ENCODE assay signal across 17 cellular contexts in genomic region chr5:79499640-79500273, GRCh38.
"Had no signal": no experiment of that assay in that cellular context is flagged by ENCODE, and none has a peak within 500 bp of the region (broad histone marks: within the 10 kb centered on the region; RNA-seq: fewer than 3 reads in every experiment).

No MANE protein-coding gene starts in this region.

- H3K4me2 ChIP-seq: hepatocyte had no signal

- FAIRE-seq: TTC549, urothelium cell line had no signal

- DNase-seq: activated CD4-positive, alpha-beta memory T cell treated with anti-CD3 and anti-CD28 coated beads for 36 hours; activated CD4-positive, alpha-beta T cell treated with anti-CD3 and anti-CD28 coated beads for 36 hours; activated CD8-positive, alpha-beta memory T cell treated with anti-CD3 and anti-CD28 coated beads, Interleukin-2, amount 10 ng/mL, durations not matched to agents 7 days and 5 days; activated naive CD4-positive, alpha-beta T cell treated with Interleukin-2 at 50 U/mL for 16 hours; activated naive CD8-positive, alpha-beta T cell treated with anti-CD3 and anti-CD28 coated beads, Interleukin-2, amount 10 ng/mL, durations not matched to agents 7 days and 5 days; anterior cingulate cortex; central memory CD4-positive, alpha-beta T cell; islet precursor cell; occipital lobe; retina; stimulated activated CD4-positive, alpha-beta T cell treated with anti-CD3 and anti-CD28 coated beads, Interleukin-2, amount 100 ng/mL, for 24 hours; stimulated activated naive CD8-positive, alpha-beta T cell treated with anti-CD3 and anti-CD28 coated beads, Interleukin-15, Interleukin-2, amounts not matched to agents 100 U/mL and 50 U/mL, for 24 hours had no signal

- H3K4me3 ChIP-seq: coronary artery, hepatocyte, tibial nerve had no signal

- H2AFZ ChIP-seq: hepatocyte had no signal

- H3K9me3 ChIP-seq: tibial nerve had no signal

- H3K4me1 ChIP-seq: tibial nerve had no signal

- H3K27ac ChIP-seq: coronary artery, hepatocyte, tibial nerve had no signal

- H3K27me3 ChIP-seq: hepatocyte, tibial nerve had no signal

- ATAC-seq: activated CD4-positive, alpha-beta T cell treated with anti-CD3 and anti-CD28 coated beads for 36 hours; activated CD8-positive, alpha-beta memory T cell treated with anti-CD3 and anti-CD28 coated beads, Interleukin-2, amount 10 ng/mL, durations not matched to agents 7 days and 5 days; stimulated activated naive CD8-positive, alpha-beta T cell treated with anti-CD3 and anti-CD28 coated beads, Interleukin-15, Interleukin-2, amounts not matched to agents 100 U/mL and 50 U/mL, for 24 hours had no signal

- H3K36me3 ChIP-seq: tibial nerve had no signal
